Comparison of ENCODE assay signal across 1 cellular context in genomic region chr22:48474881-48475280, GRCh38.
TF ChIP-seq lines count a peak whose summit lies in the region.

No MANE protein-coding gene starts in this region.

TF ChIP-seq in GM23338, 12 proteins besides CTCF, POLR2A, EP300 and RAD21 (continued from another document):
- TF ChIP-seq, protein P1, sequence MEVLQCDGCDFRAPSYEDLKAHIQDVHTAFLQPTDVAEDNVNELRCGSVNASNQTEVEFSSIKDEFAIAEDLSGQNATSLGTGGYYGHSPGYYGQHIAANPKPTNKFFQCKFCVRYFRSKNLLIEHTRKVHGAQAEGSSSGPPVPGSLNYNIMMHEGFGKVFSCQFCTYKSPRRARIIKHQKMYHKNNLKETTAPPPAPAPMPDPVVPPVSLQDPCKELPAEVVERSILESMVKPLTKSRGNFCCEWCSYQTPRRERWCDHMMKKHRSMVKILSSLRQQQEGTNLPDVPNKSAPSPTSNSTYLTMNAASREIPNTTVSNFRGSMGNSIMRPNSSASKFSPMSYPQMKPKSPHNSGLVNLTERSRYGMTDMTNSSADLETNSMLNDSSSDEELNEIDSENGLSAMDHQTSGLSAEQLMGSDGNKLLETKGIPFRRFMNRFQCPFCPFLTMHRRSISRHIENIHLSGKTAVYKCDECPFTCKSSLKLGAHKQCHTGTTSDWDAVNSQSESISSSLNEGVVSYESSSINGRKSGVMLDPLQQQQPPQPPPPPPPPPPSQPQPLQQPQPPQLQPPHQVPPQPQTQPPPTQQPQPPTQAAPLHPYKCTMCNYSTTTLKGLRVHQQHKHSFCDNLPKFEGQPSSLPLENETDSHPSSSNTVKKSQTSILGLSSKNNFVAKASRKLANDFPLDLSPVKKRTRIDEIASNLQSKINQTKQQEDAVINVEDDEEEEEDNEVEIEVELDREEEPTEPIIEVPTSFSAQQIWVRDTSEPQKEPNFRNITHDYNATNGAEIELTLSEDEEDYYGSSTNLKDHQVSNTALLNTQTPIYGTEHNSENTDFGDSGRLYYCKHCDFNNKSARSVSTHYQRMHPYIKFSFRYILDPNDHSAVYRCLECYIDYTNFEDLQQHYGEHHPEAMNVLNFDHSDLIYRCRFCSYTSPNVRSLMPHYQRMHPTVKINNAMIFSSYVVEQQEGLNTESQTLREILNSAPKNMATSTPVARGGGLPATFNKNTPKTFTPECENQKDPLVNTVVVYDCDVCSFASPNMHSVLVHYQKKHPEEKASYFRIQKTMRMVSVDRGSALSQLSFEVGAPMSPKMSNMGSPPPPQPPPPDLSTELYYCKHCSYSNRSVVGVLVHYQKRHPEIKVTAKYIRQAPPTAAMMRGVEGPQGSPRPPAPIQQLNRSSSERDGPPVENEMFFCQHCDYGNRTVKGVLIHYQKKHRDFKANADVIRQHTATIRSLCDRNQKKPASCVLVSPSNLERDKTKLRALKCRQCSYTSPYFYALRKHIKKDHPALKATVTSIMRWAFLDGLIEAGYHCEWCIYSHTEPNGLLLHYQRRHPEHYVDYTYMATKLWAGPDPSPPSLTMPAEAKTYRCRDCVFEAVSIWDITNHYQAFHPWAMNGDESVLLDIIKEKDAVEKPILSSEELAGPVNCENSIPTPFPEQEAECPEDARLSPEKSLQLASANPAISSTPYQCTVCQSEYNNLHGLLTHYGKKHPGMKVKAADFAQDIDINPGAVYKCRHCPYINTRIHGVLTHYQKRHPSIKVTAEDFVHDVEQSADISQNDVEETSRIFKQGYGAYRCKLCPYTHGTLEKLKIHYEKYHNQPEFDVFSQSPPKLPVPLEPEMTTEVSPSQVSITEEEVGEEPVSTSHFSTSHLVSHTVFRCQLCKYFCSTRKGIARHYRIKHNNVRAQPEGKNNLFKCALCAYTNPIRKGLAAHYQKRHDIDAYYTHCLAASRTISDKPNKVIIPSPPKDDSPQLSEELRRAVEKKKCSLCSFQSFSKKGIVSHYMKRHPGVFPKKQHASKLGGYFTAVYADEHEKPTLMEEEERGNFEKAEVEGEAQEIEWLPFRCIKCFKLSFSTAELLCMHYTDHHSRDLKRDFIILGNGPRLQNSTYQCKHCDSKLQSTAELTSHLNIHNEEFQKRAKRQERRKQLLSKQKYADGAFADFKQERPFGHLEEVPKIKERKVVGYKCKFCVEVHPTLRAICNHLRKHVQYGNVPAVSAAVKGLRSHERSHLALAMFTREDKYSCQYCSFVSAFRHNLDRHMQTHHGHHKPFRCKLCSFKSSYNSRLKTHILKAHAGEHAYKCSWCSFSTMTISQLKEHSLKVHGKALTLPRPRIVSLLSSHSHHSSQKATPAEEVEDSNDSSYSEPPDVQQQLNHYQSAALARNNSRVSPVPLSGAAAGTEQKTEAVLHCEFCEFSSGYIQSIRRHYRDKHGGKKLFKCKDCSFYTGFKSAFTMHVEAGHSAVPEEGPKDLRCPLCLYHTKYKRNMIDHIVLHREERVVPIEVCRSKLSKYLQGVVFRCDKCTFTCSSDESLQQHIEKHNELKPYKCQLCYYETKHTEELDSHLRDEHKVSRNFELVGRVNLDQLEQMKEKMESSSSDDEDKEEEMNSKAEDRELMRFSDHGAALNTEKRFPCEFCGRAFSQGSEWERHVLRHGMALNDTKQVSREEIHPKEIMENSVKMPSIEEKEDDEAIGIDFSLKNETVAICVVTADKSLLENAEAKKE (CRISPR knock-in tag; IDR thresholded peaks at IDR 0.05) = no peak
- TF ChIP-seq JUNB (IDR thresholded peaks at IDR 0.05; ENCODE audit: unreplicated experiment) (no peak), NANOG (IDR thresholded peaks at IDR 0.05; ENCODE audit: borderline replicate concordance) (no peak), CREB1 (CRISPR knock-in tag; IDR thresholded peaks at IDR 0.05; ENCODE audit: low read depth) (no peak), POLR2AphosphoS5 (IDR thresholded peaks at IDR 0.05; ENCODE audit: low read depth) (no peak), EZH2phosphoT487 (IDR thresholded peaks at IDR 0.05; ENCODE audit: unreplicated experiment) (no peak)
- TF ChIP-seq, protein P2, sequence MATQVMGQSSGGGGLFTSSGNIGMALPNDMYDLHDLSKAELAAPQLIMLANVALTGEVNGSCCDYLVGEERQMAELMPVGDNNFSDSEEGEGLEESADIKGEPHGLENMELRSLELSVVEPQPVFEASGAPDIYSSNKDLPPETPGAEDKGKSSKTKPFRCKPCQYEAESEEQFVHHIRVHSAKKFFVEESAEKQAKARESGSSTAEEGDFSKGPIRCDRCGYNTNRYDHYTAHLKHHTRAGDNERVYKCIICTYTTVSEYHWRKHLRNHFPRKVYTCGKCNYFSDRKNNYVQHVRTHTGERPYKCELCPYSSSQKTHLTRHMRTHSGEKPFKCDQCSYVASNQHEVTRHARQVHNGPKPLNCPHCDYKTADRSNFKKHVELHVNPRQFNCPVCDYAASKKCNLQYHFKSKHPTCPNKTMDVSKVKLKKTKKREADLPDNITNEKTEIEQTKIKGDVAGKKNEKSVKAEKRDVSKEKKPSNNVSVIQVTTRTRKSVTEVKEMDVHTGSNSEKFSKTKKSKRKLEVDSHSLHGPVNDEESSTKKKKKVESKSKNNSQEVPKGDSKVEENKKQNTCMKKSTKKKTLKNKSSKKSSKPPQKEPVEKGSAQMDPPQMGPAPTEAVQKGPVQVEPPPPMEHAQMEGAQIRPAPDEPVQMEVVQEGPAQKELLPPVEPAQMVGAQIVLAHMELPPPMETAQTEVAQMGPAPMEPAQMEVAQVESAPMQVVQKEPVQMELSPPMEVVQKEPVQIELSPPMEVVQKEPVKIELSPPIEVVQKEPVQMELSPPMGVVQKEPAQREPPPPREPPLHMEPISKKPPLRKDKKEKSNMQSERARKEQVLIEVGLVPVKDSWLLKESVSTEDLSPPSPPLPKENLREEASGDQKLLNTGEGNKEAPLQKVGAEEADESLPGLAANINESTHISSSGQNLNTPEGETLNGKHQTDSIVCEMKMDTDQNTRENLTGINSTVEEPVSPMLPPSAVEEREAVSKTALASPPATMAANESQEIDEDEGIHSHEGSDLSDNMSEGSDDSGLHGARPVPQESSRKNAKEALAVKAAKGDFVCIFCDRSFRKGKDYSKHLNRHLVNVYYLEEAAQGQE (IDR thresholded peaks at IDR 0.05; ENCODE audit: unreplicated experiment) = no peak
